1 cellular context compared by ENCODE assay signal in genomic region chr16:28375115-28375514, GRCh38. TPM values are rescaled to one million over a fixed set of nuclear protein-coding genes. Genes with fewer than 3 reads are reported as not detected.
"Had no signal": no experiment of that assay in that cellular context is flagged by ENCODE, and none has a peak within 500 bp of the region (broad histone marks: within the 10 kb centered on the region; RNA-seq: fewer than 3 reads in every experiment).

No MANE protein-coding gene starts in this region.

RNA-seq across cellular contexts. Expression of gene NPIPB6, which starts 11.8 kb away (rescaled TPM):
- total RNA-seq: dermis blood vessel endothelial cell had no signal
